12 cellular contexts compared by ENCODE assay signal in genomic region chr10:34434119-34434594, GRCh38.
A peak's percentile ranks its signal among the peaks of the same experiment; 100 is the strongest.
DNase-seq lines count a peak whose midpoint lies in the region; ATAC-seq and TF ChIP-seq lines count a peak whose summit lies in the region.
"Had no signal": no experiment of that assay in that cellular context is flagged by ENCODE, and none has a peak within 500 bp of the region (broad histone marks: within the 10 kb centered on the region; RNA-seq: fewer than 3 reads in every experiment).

No MANE protein-coding gene starts in this region.

- H3K27me3 ChIP-seq in trophoblast cell (ENCODE audit: insufficient read depth, low read length) (no peaks in the 10 kb centered on the region), neuronal stem cell (ENCODE audit: control insufficient read depth in 3 of 3, insufficient read depth in 3 of 3, low read depth in 1 of 3, low read length in 3 of 3) (no peaks in the 10 kb centered on the region)
- H3K27me3 ChIP-seq: sigmoid colon, vagina had no signal

- H3K14ac ChIP-seq in trophoblast cell (ENCODE audit: low read length) (no peak overlapping the region), neuronal stem cell (ENCODE audit: low read length) (no peak overlapping the region)

- no peaks in the 10 kb centered on the region for H3K79me2 ChIP-seq in trophoblast cell (ENCODE audit: control insufficient read depth, insufficient read depth, low read length, poor library complexity)

- peak; percentile 20 for DNase-seq in GM04503 (ENCODE audit: low read depth)
- DNase-seq in fibroblast of mammary gland (ENCODE audit: low read depth), result peak; percentile 92
- peak in 1 of 2 donors; percentile 33 for DNase-seq in trophoblast cell
- DNase-seq in NCI-H1092 (lab: John Stamatoyannopoulos, UW), result no peak
- DNase-seq in neuronal stem cell (ENCODE audit: low spot score), result no peak
- no peak for DNase-seq in activated CD8-positive, alpha-beta T cell treated with anti-CD3 and anti-CD28 coated beads, Interleukin-2, amount 10 ng/mL, durations not matched to agents 7 days and 5 days
- DNase-seq: activated CD8-positive, alpha-beta T cell treated with anti-CD3 and anti-CD28 coated beads for 36 hours; NCI-H526; sigmoid colon had no signal

- WGBS in trophoblast cell (ENCODE audit: extremely low coverage, insufficient coverage, insufficient read length), result no CpG with 5 or more reads among the region's 2 CpGs
- no CpG with 5 or more reads among the region's 2 CpGs for WGBS in neuronal stem cell (ENCODE audit: extremely low coverage in 2 of 2, insufficient read length in 2 of 2, insufficient replicate concordance in 1 of 2), 2 donors

- H4K12ac ChIP-seq in trophoblast cell (ENCODE audit: low read depth, low read length), result no peak overlapping the region

- H3K27ac Mint-ChIP-seq in activated CD8-positive, alpha-beta T cell treated with anti-CD3 and anti-CD28 coated beads, Interleukin-2, amount 10 ng/mL, durations not matched to agents 7 days and 5 days, result no peak overlapping the region
- H3K27ac Mint-ChIP-seq: activated CD8-positive, alpha-beta T cell treated with anti-CD3 and anti-CD28 coated beads for 36 hours had no signal

- H2AFZ ChIP-seq in trophoblast cell (ENCODE audit: insufficient read depth, low read length, poor library complexity), result no peak overlapping the region
- no peak overlapping the region for H2AFZ ChIP-seq in neuronal stem cell (ENCODE audit: low read length)

- H3K18ac ChIP-seq in trophoblast cell (ENCODE audit: low read length) (no peak overlapping the region), neuronal stem cell (ENCODE audit: low read length) (no peak overlapping the region)

- no peaks in the 10 kb centered on the region for H3K36me3 ChIP-seq in trophoblast cell (ENCODE audit: control insufficient read depth in 1 of 2, insufficient read depth in 2 of 2, low read length in 2 of 2)
- no peaks in the 10 kb centered on the region for H3K36me3 ChIP-seq in neuronal stem cell (replicated peaks in 1 of 2; ENCODE audit: control insufficient read depth in 2 of 2, insufficient read depth in 2 of 2, low read length in 2 of 2)
- H3K36me3 ChIP-seq: sigmoid colon, vagina had no signal

- no peak for TF ChIP-seq CTCF in fibroblast of mammary gland (conservative IDR thresholded peaks at IDR 0.05; ENCODE audit: control insufficient read depth, insufficient read depth, low read depth, low read length)

- H3K27me3 Mint-ChIP-seq in activated CD8-positive, alpha-beta T cell treated with anti-CD3 and anti-CD28 coated beads, Interleukin-2, amount 10 ng/mL, durations not matched to agents 7 days and 5 days (ENCODE audit: low read depth), result no peaks in the 10 kb centered on the region

- H3K9me3 Mint-ChIP-seq in activated CD8-positive, alpha-beta T cell treated with anti-CD3 and anti-CD28 coated beads, Interleukin-2, amount 10 ng/mL, durations not matched to agents 7 days and 5 days (ENCODE audit: insufficient read depth), result no peaks in the 10 kb centered on the region
- H3K9me3 Mint-ChIP-seq: activated CD8-positive, alpha-beta T cell treated with anti-CD3 and anti-CD28 coated beads for 36 hours had no signal

- H3K23ac ChIP-seq in trophoblast cell (ENCODE audit: low read length) (peak overlapping the region; percentile 60), neuronal stem cell (ENCODE audit: low read depth, low read length, poor library complexity) (no peak overlapping the region)

- ATAC-seq in SK-N-SH treated with all-trans-retinoic acid at 6 μM for 48 hours (peak; percentile 87), HG03571 (IDR thresholded peaks at IDR 0.05; ENCODE audit: unreplicated experiment) (no peak)
- ATAC-seq in activated CD8-positive, alpha-beta T cell treated with anti-CD3 and anti-CD28 coated beads, Interleukin-2, amount 10 ng/mL, durations not matched to agents 7 days and 5 days, result no peak
- ATAC-seq: activated CD8-positive, alpha-beta T cell treated with anti-CD3 and anti-CD28 coated beads for 36 hours had no signal

- H3K36me3 Mint-ChIP-seq in activated CD8-positive, alpha-beta T cell treated with anti-CD3 and anti-CD28 coated beads, Interleukin-2, amount 10 ng/mL, durations not matched to agents 7 days and 5 days (ENCODE audit: low read depth), result no peaks in the 10 kb centered on the region

- H2BK12ac ChIP-seq in trophoblast cell (ENCODE audit: low read length), result no peak overlapping the region
- H2BK12ac ChIP-seq in neuronal stem cell (ENCODE audit: low read length), result no peak overlapping the region

- H2BK5ac ChIP-seq in trophoblast cell (ENCODE audit: low read depth, low read length, poor library complexity) (no peak overlapping the region), neuronal stem cell (ENCODE audit: low read length) (no peak overlapping the region)

- H3K4me1 Mint-ChIP-seq in activated CD8-positive, alpha-beta T cell treated with anti-CD3 and anti-CD28 coated beads, Interleukin-2, amount 10 ng/mL, durations not matched to agents 7 days and 5 days (ENCODE audit: low read depth), result no peaks in the 10 kb centered on the region

- no peak overlapping the region for H2BK120ac ChIP-seq in trophoblast cell (ENCODE audit: insufficient read depth, low read length, poor library complexity)
- no peak overlapping the region for H2BK120ac ChIP-seq in neuronal stem cell (ENCODE audit: low read depth, low read length)

- H3K4me3 Mint-ChIP-seq in activated CD8-positive, alpha-beta T cell treated with anti-CD3 and anti-CD28 coated beads, Interleukin-2, amount 10 ng/mL, durations not matched to agents 7 days and 5 days, result no peak overlapping the region
- H3K4me3 Mint-ChIP-seq: activated CD8-positive, alpha-beta T cell treated with anti-CD3 and anti-CD28 coated beads for 36 hours had no signal

- POLR2A ChIA-PET in activated CD8-positive, alpha-beta T cell treated with anti-CD3 and anti-CD28 coated beads, Interleukin-2, amount 10 ng/mL, durations not matched to agents 7 days and 5 days (lab: Charles Lee), result no interaction called here

- H3K9ac ChIP-seq in trophoblast cell (ENCODE audit: low read length), result no peak overlapping the region
- H3K9ac ChIP-seq in neuronal stem cell (ENCODE audit: low read depth, low read length, poor library complexity), result no peak overlapping the region

- H3K4me2 ChIP-seq in trophoblast cell (ENCODE audit: low read length) (no peak overlapping the region), neuronal stem cell (ENCODE audit: insufficient read depth, low read length, poor library complexity, severe bottlenecking) (no peak overlapping the region)

- no peak overlapping the region for H3K4ac ChIP-seq in trophoblast cell (ENCODE audit: low read depth, low read length)
- no peak overlapping the region for H3K4ac ChIP-seq in neuronal stem cell (ENCODE audit: low read length)

- H2BK15ac ChIP-seq in neuronal stem cell (ENCODE audit: low read length), result no peak overlapping the region

- H3K27ac ChIP-seq in trophoblast cell (ENCODE audit: low read depth, low read length), result no peak overlapping the region
- H3K27ac ChIP-seq in neuronal stem cell (replicated peaks; ENCODE audit: low read length), result no peak overlapping the region
- H3K27ac ChIP-seq: sigmoid colon, vagina had no signal

- no peak overlapping the region for H2AK5ac ChIP-seq in trophoblast cell (ENCODE audit: low read length)
- H2AK5ac ChIP-seq in neuronal stem cell (ENCODE audit: low read depth, low read length), result no peak overlapping the region

- H4K91ac ChIP-seq in trophoblast cell (ENCODE audit: low read depth, low read length) (no peak overlapping the region), neuronal stem cell (ENCODE audit: low read depth, low read length, poor library complexity) (no peak overlapping the region)

- H3K4me3 ChIP-seq in fibroblast of mammary gland (ENCODE audit: control insufficient read depth, low read depth, low read length) (no peak overlapping the region), trophoblast cell (ENCODE audit: low read depth, low read length) (no peak overlapping the region), neuronal stem cell (ENCODE audit: low read length in 2 of 2) (no peak overlapping the region)
- H3K4me3 ChIP-seq: sigmoid colon, vagina had no signal

- H3K9me3 ChIP-seq in trophoblast cell (ENCODE audit: insufficient read depth, low read depth, low read length), result no peaks in the 10 kb centered on the region
- H3K9me3 ChIP-seq in neuronal stem cell (replicated peaks in 1 of 2; ENCODE audit: control insufficient read depth in 2 of 2, insufficient read depth in 1 of 2, low read depth in 1 of 2, low read length in 2 of 2), result no peaks in the 10 kb centered on the region
- H3K9me3 ChIP-seq: sigmoid colon, vagina had no signal

- H3K79me1 ChIP-seq in trophoblast cell (ENCODE audit: low read length) (no peaks in the 10 kb centered on the region), neuronal stem cell (ENCODE audit: low read depth, low read length) (no peaks in the 10 kb centered on the region)

- no peak overlapping the region for H4K8ac ChIP-seq in trophoblast cell (ENCODE audit: low read depth, low read length)
- no peak overlapping the region for H4K8ac ChIP-seq in neuronal stem cell (ENCODE audit: low read depth, low read length)

- CTCF ChIA-PET in activated CD8-positive, alpha-beta T cell treated with anti-CD3 and anti-CD28 coated beads, Interleukin-2, amount 10 ng/mL, durations not matched to agents 7 days and 5 days (lab: Charles Lee), result no interaction called here

- H3K4me1 ChIP-seq in trophoblast cell (ENCODE audit: control insufficient read depth in 1 of 2, insufficient read depth in 2 of 2, low read length in 2 of 2) (no peaks in the 10 kb centered on the region), neuronal stem cell (ENCODE audit: control insufficient read depth in 2 of 2, insufficient read depth in 1 of 2, low read depth in 1 of 2, low read length in 2 of 2) (peaks cover 8 to 9% of the 10 kb centered on the region in 2 donors)

TF ChIP-seq in SK-N-SH treated with all-trans-retinoic acid at 6 μM for 48 hours, 23 proteins besides CTCF, POLR2A, EP300 and RAD21:
- TF ChIP-seq ISL1 (CRISPR knock-in tag; IDR thresholded peaks at IDR 0.05), result peak; percentile 86
- TF ChIP-seq ZNF70 (CRISPR knock-in tag; IDR thresholded peaks at IDR 0.05), result no peak

Comparison
In these comparisons a context has a peak if more than half of its experiments do, and no peak if none do; other contexts are left out.
1. DNase-seq: peak in GM04503 (single experiment) and fibroblast of mammary gland (single experiment); none in NCI-H1092 (single experiment), neuronal stem cell (single experiment) and activated CD8-positive, alpha-beta T cell treated with anti-CD3 and anti-CD28 coated beads, Interleukin-2, amount 10 ng/mL, durations not matched to agents 7 days and 5 days (single experiment).